Comparison of ENCODE assay signal across 28 cellular contexts in the genomic region with DNA sequence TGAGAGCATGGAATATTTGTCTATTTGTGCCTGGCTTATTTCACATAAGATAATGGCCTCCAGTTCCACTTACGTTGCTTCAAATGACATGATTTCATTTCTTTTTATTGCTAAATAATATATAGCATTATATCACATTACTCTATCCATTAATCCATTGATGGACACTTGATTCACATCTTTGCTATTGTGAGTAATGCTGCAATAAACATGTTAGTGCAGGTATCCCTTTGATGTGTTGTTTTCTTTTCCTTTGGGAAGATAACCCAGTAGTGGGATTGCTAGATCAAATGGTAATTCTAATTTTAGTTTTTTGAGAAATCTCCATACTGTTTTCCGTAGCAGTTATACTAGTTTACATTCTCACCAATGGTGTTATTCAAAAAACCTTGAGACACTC.
"Had no signal": no experiment of that assay in that cellular context is flagged by ENCODE, and none has a peak within 500 bp of the region (broad histone marks: within the 10 kb centered on the region; RNA-seq: fewer than 3 reads in every experiment).

No MANE protein-coding gene starts in this region.

- ATAC-seq: effector memory CD8-positive, alpha-beta T cell; esophagus mucosa; gastrocnemius medialis; gastroesophageal sphincter; heart left ventricle; heart right ventricle had no signal

- H3K27me3 ChIP-seq: colonic mucosa, dorsolateral prefrontal cortex, esophagus muscularis mucosa, esophagus squamous epithelium, gastrocnemius medialis, gastroesophageal sphincter, heart left ventricle, heart right ventricle, hepatocyte had no signal

- FAIRE-seq: colon, endometrium, endothelial cell of umbilical vein, frontal cortex had no signal

- H3K9me3 ChIP-seq: colonic mucosa, esophagus muscularis mucosa, gastrocnemius medialis, gastroesophageal sphincter, heart left ventricle had no signal

- H3K4me3 ChIP-seq: colonic mucosa, coronary artery, dorsolateral prefrontal cortex, esophagus muscularis mucosa, esophagus squamous epithelium, gastrocnemius medialis, gastroesophageal sphincter, heart left ventricle, heart right ventricle, hepatocyte had no signal

- DNase-seq: colonic mucosa; cortex of kidney; dermis blood vessel endothelial cell; dorsolateral prefrontal cortex; effector CD4-positive, alpha-beta T cell; effector CD8-positive, alpha-beta T cell; effector memory CD4-positive, alpha-beta T cell; effector memory CD8-positive, alpha-beta T cell; endodermal cell; erythroblast; esophagus squamous epithelium; foreskin fibroblast; foreskin melanocyte; gastrocnemius medialis; glutamatergic neuron; head of caudate nucleus; heart left ventricle; heart right ventricle had no signal

- H3K27ac ChIP-seq: colonic mucosa, coronary artery, dorsolateral prefrontal cortex, epithelial cell of prostate, esophagus muscularis mucosa, esophagus squamous epithelium, gastrocnemius medialis, gastroesophageal sphincter, heart left ventricle, heart right ventricle, hepatocyte had no signal

- H3K4me1 ChIP-seq: colonic mucosa, esophagus muscularis mucosa, esophagus squamous epithelium, gastrocnemius medialis, gastroesophageal sphincter, heart left ventricle, heart right ventricle had no signal

- H3K36me3 ChIP-seq: colonic mucosa, esophagus muscularis mucosa, esophagus squamous epithelium, gastrocnemius medialis, gastroesophageal sphincter, heart left ventricle, heart right ventricle had no signal
